In the genomic region with DNA sequence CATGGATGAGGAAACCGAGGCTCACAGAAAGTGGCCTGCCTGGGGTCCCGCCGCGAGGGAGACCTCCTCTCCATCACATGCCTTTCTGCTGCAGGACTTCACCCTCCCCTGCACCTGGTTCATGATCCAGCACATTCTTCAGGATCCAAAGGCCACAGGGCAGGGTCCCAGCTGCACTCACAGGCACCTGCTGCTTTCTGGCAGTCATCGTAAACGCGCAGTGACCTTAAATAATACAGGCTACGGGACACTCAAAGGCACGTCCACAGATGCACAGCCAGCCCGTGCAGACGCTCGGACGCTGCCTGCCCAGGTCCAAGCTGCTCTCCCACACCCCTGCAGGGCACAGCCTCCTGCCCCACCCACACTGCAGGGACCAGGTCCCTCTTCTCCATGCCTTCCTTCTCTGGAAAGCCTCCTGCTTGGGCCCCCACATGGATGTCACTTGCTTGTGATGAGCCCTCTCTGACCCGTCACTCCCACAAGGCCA, we compare ENCODE assay signal across 1 cellular context.
TF ChIP-seq lines count a peak whose summit lies in the region.

No MANE protein-coding gene starts in this region.

TF ChIP-seq in H1, 55 proteins besides CTCF, POLR2A, EP300 and RAD21 (continued from another document):
- TF ChIP-seq SIX5 (IDR thresholded peaks at IDR 0.05; ENCODE audit: low read depth, low read length) (no peak), SRF (IDR thresholded peaks at IDR 0.05; ENCODE audit: low read depth, low read length) (no peak), GTF2F1 (IDR thresholded peaks at IDR 0.05; ENCODE audit: borderline replicate concordance, low read depth, low read length) (no peak), SAP30 (IDR thresholded peaks at IDR 0.05; ENCODE audit: insufficient read depth, insufficient replicate concordance, low read length) (no peak), CHD1 (IDR thresholded peaks at IDR 0.05; ENCODE audit: low read depth, low read length) (no peak), TEAD4 (IDR thresholded peaks at IDR 0.05; ENCODE audit: low read depth, low read length) (no peak), SP2 (IDR thresholded peaks at IDR 0.05; ENCODE audit: low read length) (no peak), ZNF274 (IDR thresholded peaks at IDR 0.05; ENCODE audit: borderline replicate concordance, extremely low read depth, low read length) (no peak)
